1 cellular context compared by ENCODE assay signal in the genomic region with DNA sequence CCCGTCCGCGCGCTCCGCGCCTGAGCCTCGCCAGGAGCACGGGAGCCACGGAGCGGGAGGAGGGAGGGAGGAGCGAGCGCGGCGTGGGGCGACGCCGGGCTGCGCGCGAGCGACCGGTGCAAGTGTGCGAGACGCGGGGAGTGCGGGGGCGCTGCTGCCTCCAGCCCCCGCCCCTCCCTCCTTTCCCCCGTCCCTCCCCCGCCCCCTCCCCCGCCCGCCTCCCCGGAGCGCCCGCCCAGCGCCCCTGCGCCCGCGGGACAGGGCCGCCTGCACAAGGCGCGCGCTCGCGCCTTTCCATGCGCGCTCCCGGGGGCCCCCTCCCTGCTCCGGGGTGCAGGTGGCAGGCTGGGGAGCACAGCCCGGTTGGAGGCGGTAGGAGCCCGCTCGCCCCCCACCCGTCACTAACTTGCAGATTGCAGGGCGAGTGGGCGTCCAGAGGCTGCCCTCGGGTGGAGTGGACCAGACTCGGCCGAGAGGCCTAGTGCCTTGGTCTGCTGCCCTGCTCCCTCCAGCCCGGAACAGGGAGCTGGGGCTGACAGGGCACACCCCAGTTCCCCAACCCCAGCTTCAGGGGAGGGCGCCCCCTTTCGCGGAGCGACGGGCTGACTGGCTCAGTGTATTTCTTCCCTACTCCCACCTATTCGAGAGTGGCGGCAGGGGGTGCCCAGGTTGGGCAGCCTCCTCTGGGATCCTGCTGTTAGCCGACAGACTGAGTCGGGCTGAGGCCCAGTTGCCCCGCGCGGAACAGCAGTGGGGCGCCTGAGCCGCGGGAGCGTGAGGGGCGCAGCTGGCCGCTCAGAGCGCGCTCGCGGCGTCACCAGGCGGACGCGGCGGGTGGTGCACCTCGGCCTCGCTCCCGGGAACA.
TF ChIP-seq lines count a peak whose summit lies in the region.

A gene (minus strand): TSS at position 126 of the 865 bp plus-strand sequence. CDS start 255 bp downstream, outside the sequence.

TF ChIP-seq in K562, 482 proteins besides CTCF, POLR2A, EP300 and RAD21 (continued from another document):
- TF ChIP-seq, protein P1, sequence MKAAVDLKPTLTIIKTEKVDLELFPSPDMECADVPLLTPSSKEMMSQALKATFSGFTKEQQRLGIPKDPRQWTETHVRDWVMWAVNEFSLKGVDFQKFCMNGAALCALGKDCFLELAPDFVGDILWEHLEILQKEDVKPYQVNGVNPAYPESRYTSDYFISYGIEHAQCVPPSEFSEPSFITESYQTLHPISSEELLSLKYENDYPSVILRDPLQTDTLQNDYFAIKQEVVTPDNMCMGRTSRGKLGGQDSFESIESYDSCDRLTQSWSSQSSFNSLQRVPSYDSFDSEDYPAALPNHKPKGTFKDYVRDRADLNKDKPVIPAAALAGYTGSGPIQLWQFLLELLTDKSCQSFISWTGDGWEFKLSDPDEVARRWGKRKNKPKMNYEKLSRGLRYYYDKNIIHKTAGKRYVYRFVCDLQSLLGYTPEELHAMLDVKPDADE (conservative IDR thresholded peaks at IDR 0.05; ENCODE audit: control insufficient read depth, low read depth, low read length) = no peak
- TF ChIP-seq CREM (IDR thresholded peaks at IDR 0.05; ENCODE audit: low read depth) = 0 out of 2 replicates have a peak, but pooled peaks have one; percentile 29
- peak in 1 of 2 experiments; percentile 38; a peak in 1 of 4 replicates for TF ChIP-seq MAZ (CRISPR knock-in tag; conservative IDR thresholded peaks at IDR 0.05 in 1 of 2, IDR thresholded peaks at IDR 0.05 in 1 of 2)
- TF ChIP-seq, protein P2, sequence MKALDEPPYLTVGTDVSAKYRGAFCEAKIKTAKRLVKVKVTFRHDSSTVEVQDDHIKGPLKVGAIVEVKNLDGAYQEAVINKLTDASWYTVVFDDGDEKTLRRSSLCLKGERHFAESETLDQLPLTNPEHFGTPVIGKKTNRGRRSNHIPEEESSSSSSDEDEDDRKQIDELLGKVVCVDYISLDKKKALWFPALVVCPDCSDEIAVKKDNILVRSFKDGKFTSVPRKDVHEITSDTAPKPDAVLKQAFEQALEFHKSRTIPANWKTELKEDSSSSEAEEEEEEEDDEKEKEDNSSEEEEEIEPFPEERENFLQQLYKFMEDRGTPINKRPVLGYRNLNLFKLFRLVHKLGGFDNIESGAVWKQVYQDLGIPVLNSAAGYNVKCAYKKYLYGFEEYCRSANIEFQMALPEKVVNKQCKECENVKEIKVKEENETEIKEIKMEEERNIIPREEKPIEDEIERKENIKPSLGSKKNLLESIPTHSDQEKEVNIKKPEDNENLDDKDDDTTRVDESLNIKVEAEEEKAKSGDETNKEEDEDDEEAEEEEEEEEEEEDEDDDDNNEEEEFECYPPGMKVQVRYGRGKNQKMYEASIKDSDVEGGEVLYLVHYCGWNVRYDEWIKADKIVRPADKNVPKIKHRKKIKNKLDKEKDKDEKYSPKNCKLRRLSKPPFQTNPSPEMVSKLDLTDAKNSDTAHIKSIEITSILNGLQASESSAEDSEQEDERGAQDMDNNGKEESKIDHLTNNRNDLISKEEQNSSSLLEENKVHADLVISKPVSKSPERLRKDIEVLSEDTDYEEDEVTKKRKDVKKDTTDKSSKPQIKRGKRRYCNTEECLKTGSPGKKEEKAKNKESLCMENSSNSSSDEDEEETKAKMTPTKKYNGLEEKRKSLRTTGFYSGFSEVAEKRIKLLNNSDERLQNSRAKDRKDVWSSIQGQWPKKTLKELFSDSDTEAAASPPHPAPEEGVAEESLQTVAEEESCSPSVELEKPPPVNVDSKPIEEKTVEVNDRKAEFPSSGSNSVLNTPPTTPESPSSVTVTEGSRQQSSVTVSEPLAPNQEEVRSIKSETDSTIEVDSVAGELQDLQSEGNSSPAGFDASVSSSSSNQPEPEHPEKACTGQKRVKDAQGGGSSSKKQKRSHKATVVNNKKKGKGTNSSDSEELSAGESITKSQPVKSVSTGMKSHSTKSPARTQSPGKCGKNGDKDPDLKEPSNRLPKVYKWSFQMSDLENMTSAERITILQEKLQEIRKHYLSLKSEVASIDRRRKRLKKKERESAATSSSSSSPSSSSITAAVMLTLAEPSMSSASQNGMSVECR (CRISPR knock-in tag; IDR thresholded peaks at IDR 0.05) = 0 out of 2 replicates have a peak, but pooled peaks have one; percentile 33
- TF ChIP-seq HDAC6 (IDR thresholded peaks at IDR 0.05; ENCODE audit: low read depth, low read length) = 0 out of 2 replicates have a peak, but pooled peaks have one; percentile 15
- peak; percentile 55; the same call in 1 of the 2 replicates for TF ChIP-seq SMC3 (conservative IDR thresholded peaks at IDR 0.05; ENCODE audit: insufficient read depth, low read depth, low read length)
- TF ChIP-seq, protein P3, sequence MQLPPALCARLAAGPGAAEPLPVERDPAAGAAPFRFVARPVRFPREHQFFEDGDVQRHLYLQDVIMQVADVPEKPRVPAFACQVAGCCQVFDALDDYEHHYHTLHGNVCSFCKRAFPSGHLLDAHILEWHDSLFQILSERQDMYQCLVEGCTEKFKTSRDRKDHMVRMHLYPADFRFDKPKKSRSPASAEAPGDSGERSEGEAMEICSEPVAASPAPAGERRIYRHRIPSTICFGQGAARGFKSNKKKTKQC (CRISPR knock-in tag; IDR thresholded peaks at IDR 0.05) = peak; percentile 74; the same call in 1 of the 2 replicates
- TF ChIP-seq, protein P4, sequence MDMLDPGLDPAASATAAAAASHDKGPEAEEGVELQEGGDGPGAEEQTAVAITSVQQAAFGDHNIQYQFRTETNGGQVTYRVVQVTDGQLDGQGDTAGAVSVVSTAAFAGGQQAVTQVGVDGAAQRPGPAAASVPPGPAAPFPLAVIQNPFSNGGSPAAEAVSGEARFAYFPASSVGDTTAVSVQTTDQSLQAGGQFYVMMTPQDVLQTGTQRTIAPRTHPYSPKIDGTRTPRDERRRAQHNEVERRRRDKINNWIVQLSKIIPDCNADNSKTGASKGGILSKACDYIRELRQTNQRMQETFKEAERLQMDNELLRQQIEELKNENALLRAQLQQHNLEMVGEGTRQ (CRISPR knock-in tag; IDR thresholded peaks at IDR 0.05) = no peak
- peak; percentile 89 for TF ChIP-seq ZNF263 (CRISPR knock-in tag; IDR thresholded peaks at IDR 0.05; ENCODE audit: borderline replicate concordance)
- no peak for TF ChIP-seq HNRNPUL1 (IDR thresholded peaks at IDR 0.05; ENCODE audit: low read length)
- TF ChIP-seq HDAC2 (IDR thresholded peaks at IDR 0.05) = no peak
- TF ChIP-seq, protein P5, sequence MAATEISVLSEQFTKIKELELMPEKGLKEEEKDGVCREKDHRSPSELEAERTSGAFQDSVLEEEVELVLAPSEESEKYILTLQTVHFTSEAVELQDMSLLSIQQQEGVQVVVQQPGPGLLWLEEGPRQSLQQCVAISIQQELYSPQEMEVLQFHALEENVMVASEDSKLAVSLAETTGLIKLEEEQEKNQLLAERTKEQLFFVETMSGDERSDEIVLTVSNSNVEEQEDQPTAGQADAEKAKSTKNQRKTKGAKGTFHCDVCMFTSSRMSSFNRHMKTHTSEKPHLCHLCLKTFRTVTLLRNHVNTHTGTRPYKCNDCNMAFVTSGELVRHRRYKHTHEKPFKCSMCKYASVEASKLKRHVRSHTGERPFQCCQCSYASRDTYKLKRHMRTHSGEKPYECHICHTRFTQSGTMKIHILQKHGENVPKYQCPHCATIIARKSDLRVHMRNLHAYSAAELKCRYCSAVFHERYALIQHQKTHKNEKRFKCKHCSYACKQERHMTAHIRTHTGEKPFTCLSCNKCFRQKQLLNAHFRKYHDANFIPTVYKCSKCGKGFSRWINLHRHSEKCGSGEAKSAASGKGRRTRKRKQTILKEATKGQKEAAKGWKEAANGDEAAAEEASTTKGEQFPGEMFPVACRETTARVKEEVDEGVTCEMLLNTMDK (IDR thresholded peaks at IDR 0.05; ENCODE audit: borderline replicate concordance, insufficient read depth, low read depth, low read length, poor library complexity, severe bottlenecking) = peak; percentile 12
- peak; percentile 49; the same call in 1 of the 2 replicates for TF ChIP-seq ZBTB7A (IDR thresholded peaks at IDR 0.05; ENCODE audit: borderline replicate concordance, control insufficient read depth, low read depth, low read length)
- TF ChIP-seq, protein P6, sequence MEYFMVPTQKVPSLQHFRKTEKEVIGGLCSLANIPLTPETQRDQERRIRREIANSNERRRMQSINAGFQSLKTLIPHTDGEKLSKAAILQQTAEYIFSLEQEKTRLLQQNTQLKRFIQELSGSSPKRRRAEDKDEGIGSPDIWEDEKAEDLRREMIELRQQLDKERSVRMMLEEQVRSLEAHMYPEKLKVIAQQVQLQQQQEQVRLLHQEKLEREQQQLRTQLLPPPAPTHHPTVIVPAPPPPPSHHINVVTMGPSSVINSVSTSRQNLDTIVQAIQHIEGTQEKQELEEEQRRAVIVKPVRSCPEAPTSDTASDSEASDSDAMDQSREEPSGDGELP (CRISPR knock-in tag; IDR thresholded peaks at IDR 0.05; ENCODE audit: borderline replicate concordance) = peak; percentile 60; the same call in 1 of the 2 replicates
- TF ChIP-seq FIP1L1 (IDR thresholded peaks at IDR 0.05; ENCODE audit: low read depth, low read length, poor library complexity, severe bottlenecking) = peak; percentile 57
- TF ChIP-seq, protein P7, sequence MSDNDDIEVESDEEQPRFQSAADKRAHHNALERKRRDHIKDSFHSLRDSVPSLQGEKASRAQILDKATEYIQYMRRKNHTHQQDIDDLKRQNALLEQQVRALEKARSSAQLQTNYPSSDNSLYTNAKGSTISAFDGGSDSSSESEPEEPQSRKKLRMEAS (CRISPR knock-in tag; IDR thresholded peaks at IDR 0.05) = 0 out of 2 replicates have a peak, but pooled peaks have one; percentile 49
- no peak for TF ChIP-seq ZNF699 (CRISPR knock-in tag; IDR thresholded peaks at IDR 0.05; ENCODE audit: insufficient replicate concordance)
- TF ChIP-seq, protein P8, sequence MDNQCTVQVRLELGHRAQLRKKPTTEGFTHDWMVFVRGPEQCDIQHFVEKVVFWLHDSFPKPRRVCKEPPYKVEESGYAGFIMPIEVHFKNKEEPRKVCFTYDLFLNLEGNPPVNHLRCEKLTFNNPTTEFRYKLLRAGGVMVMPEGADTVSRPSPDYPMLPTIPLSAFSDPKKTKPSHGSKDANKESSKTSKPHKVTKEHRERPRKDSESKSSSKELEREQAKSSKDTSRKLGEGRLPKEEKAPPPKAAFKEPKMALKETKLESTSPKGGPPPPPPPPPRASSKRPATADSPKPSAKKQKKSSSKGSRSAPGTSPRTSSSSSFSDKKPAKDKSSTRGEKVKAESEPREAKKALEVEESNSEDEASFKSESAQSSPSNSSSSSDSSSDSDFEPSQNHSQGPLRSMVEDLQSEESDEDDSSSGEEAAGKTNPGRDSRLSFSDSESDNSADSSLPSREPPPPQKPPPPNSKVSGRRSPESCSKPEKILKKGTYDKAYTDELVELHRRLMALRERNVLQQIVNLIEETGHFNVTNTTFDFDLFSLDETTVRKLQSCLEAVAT (IDR thresholded peaks at IDR 0.05) = no peak
- TF ChIP-seq RAD51 (IDR thresholded peaks at IDR 0.05; ENCODE audit: borderline replicate concordance, low read depth) = no peak
- no peak for TF ChIP-seq GTF2F1 (IDR thresholded peaks at IDR 0.05; ENCODE audit: low read depth, low read length)
- no peak for TF ChIP-seq TCF7L2 (IDR thresholded peaks at IDR 0.05; ENCODE audit: low read depth, low read length)
- TF ChIP-seq RBM25 (IDR thresholded peaks at IDR 0.05; ENCODE audit: low read depth, low read length, severe bottlenecking) = peak; percentile 39
- TF ChIP-seq, protein P9, sequence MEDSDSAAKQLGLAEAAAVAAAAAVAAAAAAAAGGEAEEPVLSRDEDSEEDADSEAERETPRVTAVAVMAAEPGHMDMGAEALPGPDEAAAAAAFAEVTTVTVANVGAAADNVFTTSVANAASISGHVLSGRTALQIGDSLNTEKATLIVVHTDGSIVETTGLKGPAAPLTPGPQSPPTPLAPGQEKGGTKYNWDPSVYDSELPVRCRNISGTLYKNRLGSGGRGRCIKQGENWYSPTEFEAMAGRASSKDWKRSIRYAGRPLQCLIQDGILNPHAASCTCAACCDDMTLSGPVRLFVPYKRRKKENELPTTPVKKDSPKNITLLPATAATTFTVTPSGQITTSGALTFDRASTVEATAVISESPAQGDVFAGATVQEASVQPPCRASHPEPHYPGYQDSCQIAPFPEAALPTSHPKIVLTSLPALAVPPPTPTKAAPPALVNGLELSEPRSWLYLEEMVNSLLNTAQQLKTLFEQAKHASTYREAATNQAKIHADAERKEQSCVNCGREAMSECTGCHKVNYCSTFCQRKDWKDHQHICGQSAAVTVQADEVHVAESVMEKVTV (CRISPR knock-in tag; IDR thresholded peaks at IDR 0.05) = peak; percentile 50
- no peak for TF ChIP-seq ELF2 (CRISPR knock-in tag; IDR thresholded peaks at IDR 0.05)
- TF ChIP-seq, protein P10, sequence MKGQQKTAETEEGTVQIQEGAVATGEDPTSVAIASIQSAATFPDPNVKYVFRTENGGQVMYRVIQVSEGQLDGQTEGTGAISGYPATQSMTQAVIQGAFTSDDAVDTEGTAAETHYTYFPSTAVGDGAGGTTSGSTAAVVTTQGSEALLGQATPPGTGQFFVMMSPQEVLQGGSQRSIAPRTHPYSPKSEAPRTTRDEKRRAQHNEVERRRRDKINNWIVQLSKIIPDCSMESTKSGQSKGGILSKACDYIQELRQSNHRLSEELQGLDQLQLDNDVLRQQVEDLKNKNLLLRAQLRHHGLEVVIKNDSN (CRISPR knock-in tag; IDR thresholded peaks at IDR 0.05) = 0 out of 2 replicates have a peak, but pooled peaks have one; percentile 14
- TF ChIP-seq, protein P11, sequence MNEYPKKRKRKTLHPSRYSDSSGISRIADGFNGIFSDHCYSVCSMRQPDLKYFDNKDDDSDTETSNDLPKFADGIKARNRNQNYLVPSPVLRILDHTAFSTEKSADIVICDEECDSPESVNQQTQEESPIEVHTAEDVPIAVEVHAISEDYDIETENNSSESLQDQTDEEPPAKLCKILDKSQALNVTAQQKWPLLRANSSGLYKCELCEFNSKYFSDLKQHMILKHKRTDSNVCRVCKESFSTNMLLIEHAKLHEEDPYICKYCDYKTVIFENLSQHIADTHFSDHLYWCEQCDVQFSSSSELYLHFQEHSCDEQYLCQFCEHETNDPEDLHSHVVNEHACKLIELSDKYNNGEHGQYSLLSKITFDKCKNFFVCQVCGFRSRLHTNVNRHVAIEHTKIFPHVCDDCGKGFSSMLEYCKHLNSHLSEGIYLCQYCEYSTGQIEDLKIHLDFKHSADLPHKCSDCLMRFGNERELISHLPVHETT (CRISPR knock-in tag; conservative IDR thresholded peaks at IDR 0.05 in 1 of 2, IDR thresholded peaks at IDR 0.05 in 1 of 2) = no peak
- TF ChIP-seq, protein P12, sequence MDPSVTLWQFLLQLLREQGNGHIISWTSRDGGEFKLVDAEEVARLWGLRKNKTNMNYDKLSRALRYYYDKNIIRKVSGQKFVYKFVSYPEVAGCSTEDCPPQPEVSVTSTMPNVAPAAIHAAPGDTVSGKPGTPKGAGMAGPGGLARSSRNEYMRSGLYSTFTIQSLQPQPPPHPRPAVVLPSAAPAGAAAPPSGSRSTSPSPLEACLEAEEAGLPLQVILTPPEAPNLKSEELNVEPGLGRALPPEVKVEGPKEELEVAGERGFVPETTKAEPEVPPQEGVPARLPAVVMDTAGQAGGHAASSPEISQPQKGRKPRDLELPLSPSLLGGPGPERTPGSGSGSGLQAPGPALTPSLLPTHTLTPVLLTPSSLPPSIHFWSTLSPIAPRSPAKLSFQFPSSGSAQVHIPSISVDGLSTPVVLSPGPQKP (CRISPR knock-in tag; IDR thresholded peaks at IDR 0.05) = no peak
- TF ChIP-seq POLR2AphosphoS5 (IDR thresholded peaks at IDR 0.05; ENCODE audit: control insufficient read depth, insufficient read depth, low read depth, low read length) = no peak
TF ChIP-seq in K562: peak in this region for 18.
